22 cellular contexts compared by ENCODE assay signal in the genomic region with DNA sequence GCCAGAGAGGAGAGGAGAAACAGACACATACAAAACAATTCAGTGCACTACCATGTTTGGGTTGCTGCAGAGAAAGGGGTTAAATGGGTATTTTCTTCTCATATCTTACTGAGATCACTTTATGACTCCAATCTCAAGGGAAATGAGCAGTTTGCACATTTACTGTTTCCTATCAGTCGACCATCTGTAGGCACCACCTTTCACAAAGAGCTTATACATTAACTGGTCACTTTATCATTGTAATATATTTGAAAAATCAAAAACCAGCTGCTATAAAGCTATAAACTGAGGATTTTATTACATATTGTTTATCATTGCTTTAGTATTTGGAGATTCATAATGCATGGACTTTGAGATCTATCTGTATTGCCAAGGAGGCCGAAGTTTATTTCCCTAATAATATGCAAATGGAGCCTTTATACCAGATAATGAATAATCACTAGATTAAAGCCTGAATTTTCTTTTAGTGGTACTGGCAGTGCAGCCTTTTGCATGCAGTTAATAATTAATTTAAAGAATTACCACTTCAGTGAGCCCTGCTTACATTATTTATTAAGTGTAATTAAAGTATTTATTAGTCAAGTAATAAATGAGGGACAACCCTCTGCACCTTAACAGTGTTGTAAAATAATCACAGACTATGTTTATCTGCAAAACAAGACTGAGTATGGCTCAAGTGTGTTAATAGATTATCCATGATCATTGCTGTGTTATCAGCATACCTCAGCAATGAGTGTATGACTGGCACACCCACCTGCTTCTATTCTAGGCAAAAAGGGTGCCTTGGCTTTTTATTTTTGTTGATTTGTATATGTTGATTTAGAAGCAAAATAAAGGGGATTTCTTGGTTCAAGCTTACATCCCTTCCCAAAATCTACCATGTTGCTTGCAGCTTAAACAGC.
"Had no signal": no experiment of that assay in that cellular context is flagged by ENCODE, and none has a peak within 500 bp of the region (broad histone marks: within the 10 kb centered on the region; RNA-seq: fewer than 3 reads in every experiment).

No MANE protein-coding gene starts in this region.

- H3K4me3 ChIP-seq: body of pancreas, lower lobe of right lung, right lobe of liver, smooth muscle cell, transverse colon had no signal

- DNase-seq: activated CD4-positive, alpha-beta T cell treated with anti-CD3 and anti-CD28 coated beads, Interleukin-2, amount 10 ng/mL, durations not matched to agents 7 days and 5 days; activated CD8-positive, alpha-beta memory T cell treated with anti-CD3 and anti-CD28 coated beads, Interleukin-2, amount 10 ng/mL, durations not matched to agents 7 days and 5 days; activated CD8-positive, alpha-beta T cell treated with anti-CD3 and anti-CD28 coated beads for 36 hours; activated gamma-delta T cell; activated naive CD4-positive, alpha-beta T cell treated with anti-CD3 and anti-CD28 coated beads, Interleukin-2, amount 50 U/mL, for 16 hours; activated naive CD8-positive, alpha-beta T cell treated with anti-CD3 and anti-CD28 coated beads, Interleukin-2, amount 50 U/mL, for 24 hours; activated T-cell treated with anti-CD3 and anti-CD28 coated beads for 4 hours; body of pancreas; dermis blood vessel endothelial cell; effector CD8-positive, alpha-beta T cell; foreskin keratinocyte; hippocampal formation; lower lobe of right lung; naive thymus-derived CD8-positive, alpha-beta T cell; right lobe of liver; stimulated activated CD4-positive, alpha-beta T cell treated with anti-CD3 and anti-CD28 coated beads, Interleukin-15, amount 100 ng/mL, for 24 hours; stimulated activated naive B cell treated with anti-CD40 and anti-IgM and Interleukin-4, amounts not matched to agents 10 μg/mL and 1 μg/mL and 100 μg/mL, for 72 hours; transverse colon had no signal

- H3K4me2 ChIP-seq: smooth muscle cell had no signal

- H2AFZ ChIP-seq: parathyroid adenoma had no signal

- ATAC-seq: activated CD4-positive, CD25-positive, alpha-beta regulatory T cell treated with anti-CD3 and anti-CD28 coated beads, Interleukin-2, amount 50 U/mL, for 24 hours; activated CD8-positive, alpha-beta memory T cell treated with anti-CD3 and anti-CD28 coated beads, Interleukin-2, amount 10 ng/mL, durations not matched to agents 7 days and 5 days; activated CD8-positive, alpha-beta T cell treated with anti-CD3 and anti-CD28 coated beads for 36 hours; activated naive CD8-positive, alpha-beta T cell treated with anti-CD3 and anti-CD28 coated beads, Interleukin-2, amount 50 U/mL, for 24 hours; body of pancreas; foreskin keratinocyte; lower lobe of right lung; naive thymus-derived CD8-positive, alpha-beta T cell; right lobe of liver; stimulated activated naive B cell treated with anti-CD40 and anti-IgM and Interleukin-4, amounts not matched to agents 10 μg/mL and 1 μg/mL and 100 μg/mL, for 72 hours had no signal

- H3K4me1 ChIP-seq: parathyroid adenoma, right lobe of liver had no signal

- FAIRE-seq: urothelium cell line had no signal

- H3K36me3 ChIP-seq: lower lobe of right lung, right lobe of liver, transverse colon had no signal

- H3K79me2 ChIP-seq: parathyroid adenoma had no signal

- H3K9me3 ChIP-seq: body of pancreas, lower lobe of right lung, right lobe of liver, transverse colon had no signal

- H3K27me3 ChIP-seq: body of pancreas, right lobe of liver, transverse colon had no signal

- H3K27ac ChIP-seq: body of pancreas, foreskin keratinocyte, lower lobe of right lung, parathyroid adenoma, right lobe of liver had no signal

- H3K9ac ChIP-seq: parathyroid adenoma had no signal
